Comparison of ENCODE assay signal across 9 cellular contexts in the genomic region with DNA sequence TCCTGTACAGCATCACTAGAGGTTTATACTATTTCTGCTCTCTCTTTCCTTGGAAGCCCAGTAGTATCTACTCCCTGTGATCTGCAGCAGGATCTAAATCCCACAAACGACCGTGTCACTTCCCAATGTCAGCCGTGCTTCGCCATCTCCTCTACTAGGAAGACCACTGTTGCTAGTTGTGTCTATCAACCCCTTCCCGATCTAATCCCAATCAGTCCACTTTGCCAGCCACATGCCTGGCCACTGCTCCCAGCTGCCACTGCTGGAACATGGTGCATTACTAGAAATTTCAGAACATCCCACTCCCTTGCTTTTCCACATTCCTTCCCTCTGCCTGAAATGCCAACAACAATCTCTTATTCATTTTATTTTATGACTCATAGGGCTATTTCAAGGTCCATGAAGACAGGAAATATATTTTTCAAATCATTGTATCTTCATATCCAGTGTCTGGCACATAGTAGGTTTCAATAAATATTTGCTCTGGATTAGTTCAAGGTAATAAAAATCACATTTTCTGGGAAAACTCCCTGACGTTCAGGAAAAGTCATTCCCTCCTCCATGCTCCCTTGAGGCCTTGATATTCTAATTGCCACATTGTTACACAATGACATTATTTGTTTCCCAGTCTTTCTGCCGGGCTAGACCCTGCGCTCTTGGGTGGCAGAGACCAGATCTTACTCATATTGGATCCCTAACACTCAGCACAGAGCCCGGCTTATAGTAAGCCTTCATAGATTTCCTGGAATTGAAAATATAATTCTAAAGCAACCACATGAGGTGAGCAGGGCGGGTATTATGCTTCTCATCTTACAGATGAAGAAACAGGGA. TPM values are rescaled to one million over a fixed set of nuclear protein-coding genes. Genes with fewer than 3 reads are reported as not detected.
A peak's percentile ranks its signal among the peaks of the same experiment; 100 is the strongest.
DNase-seq lines count a peak whose midpoint lies in the region; ATAC-seq and TF ChIP-seq lines count a peak whose summit lies in the region.
"Had no signal": no experiment of that assay in that cellular context is flagged by ENCODE, and none has a peak within 500 bp of the region (broad histone marks: within the 10 kb centered on the region; RNA-seq: fewer than 3 reads in every experiment).

No MANE protein-coding gene starts in this region.

- POLR2A ChIA-PET in T-cell (lab: Charles Lee): no interaction called here

- DNase-seq in GM23338 (ENCODE audit: low spot score) (peak; percentile 29), T-cell (no peak), fibroblast of the aortic adventitia (ENCODE audit: low read depth) (peak; percentile 61), occipital lobe (lab: John Stamatoyannopoulos, UW) (no peak), germinal center (ENCODE audit: low spot score) (no peak)
- no peak for DNase-seq in activated CD8-positive, alpha-beta memory T cell treated with anti-CD3 and anti-CD28 coated beads, Interleukin-2, amount 10 ng/mL, durations not matched to agents 7 days and 5 days
- DNase-seq: NCI-H1436 had no signal

- H3K9me3 ChIP-seq in skeletal muscle tissue (ENCODE audit: control insufficient read depth in 3 of 3, low read length in 3 of 3): no peaks in the 10 kb centered on the region

- peaks cover 18% of the 10 kb centered on the region for H3K79me2 ChIP-seq in GM23338 (replicated peaks; ENCODE audit: insufficient read depth)

- no peak overlapping the region for H2AFZ ChIP-seq in GM23338

- H4K20me1 ChIP-seq in GM23338 (replicated peaks; ENCODE audit: insufficient read depth): peaks cover under 1% of the 10 kb centered on the region; the same call in 1 of the 2 replicates

- no peak for TF ChIP-seq CTCF in GM23338 (conservative IDR thresholded peaks at IDR 0.05; ENCODE audit: low read depth in 2 of 2)
- no peak for TF ChIP-seq CTCF in fibroblast of the aortic adventitia (IDR thresholded peaks at IDR 0.05; ENCODE audit: insufficient read depth, low read length)

- H3F3A ChIP-seq in GM23338 (replicated peaks; ENCODE audit: low read depth): no peaks in the 10 kb centered on the region

- peak overlapping the region; percentile 88 for H3K4me2 ChIP-seq in GM23338

- ATAC-seq in GM23338 (no peak), T-cell (replicated peaks in 1 of 4) (no peak), HG02571 (IDR thresholded peaks at IDR 0.05; ENCODE audit: unreplicated experiment) (no peak)
- no peak for ATAC-seq in activated CD8-positive, alpha-beta memory T cell treated with anti-CD3 and anti-CD28 coated beads, Interleukin-2, amount 10 ng/mL, durations not matched to agents 7 days and 5 days

- H3K27ac Mint-ChIP-seq in GM23338 (no peak overlapping the region), T-cell (peak overlapping the region; percentile 97 to 98)
- no peak overlapping the region for H3K27ac Mint-ChIP-seq in activated CD8-positive, alpha-beta memory T cell treated with anti-CD3 and anti-CD28 coated beads, Interleukin-2, amount 10 ng/mL, durations not matched to agents 7 days and 5 days

- H3K27me3 ChIP-seq in GM23338 (ENCODE audit: insufficient read depth): peaks cover 19% of the 10 kb centered on the region
- H3K27me3 ChIP-seq in skeletal muscle tissue (ENCODE audit: control insufficient read depth in 3 of 3, insufficient read depth in 3 of 3, low read length in 3 of 3): no peaks in the 10 kb centered on the region

- CTCF ChIA-PET in T-cell (lab: Charles Lee): interaction anchor here (0.5 to 3.1 kb wide), 8 partner anchors 34 to 886 kb away, joined by 3 to 27 read pairs (median 8); no protein-coding TSS in a partner anchor
- CTCF ChIA-PET in activated CD8-positive, alpha-beta memory T cell treated with anti-CD3 and anti-CD28 coated beads, Interleukin-2, amount 10 ng/mL, durations not matched to agents 7 days and 5 days (lab: Charles Lee): interaction anchor here (0.9 to 4.2 kb wide), 13 partner anchors 12 to 885 kb away, joined by 3 to 42 read pairs (median 8); no protein-coding TSS in a partner anchor

- H3K9me2 ChIP-seq in GM23338 (ENCODE audit: insufficient read depth): peaks cover 8% of the 10 kb centered on the region

- H3K27ac ChIP-seq in GM23338 (ENCODE audit: low read depth) (no peak overlapping the region), skeletal muscle tissue (ENCODE audit: low read depth, low read length) (peak overlapping the region; percentile 95)

- peaks cover 11% of the 10 kb centered on the region; the same call in 2 of the 3 replicates for H3K36me3 Mint-ChIP-seq in GM23338 (ENCODE audit: low read depth)
- no peaks in the 10 kb centered on the region for H3K36me3 Mint-ChIP-seq in T-cell
- H3K36me3 Mint-ChIP-seq in activated CD8-positive, alpha-beta memory T cell treated with anti-CD3 and anti-CD28 coated beads, Interleukin-2, amount 10 ng/mL, durations not matched to agents 7 days and 5 days: peaks cover 2% of the 10 kb centered on the region

- peaks cover 13% of the 10 kb centered on the region for H3K27me3 Mint-ChIP-seq in GM23338 (ENCODE audit: insufficient read depth, low read depth, poor library complexity)
- H3K27me3 Mint-ChIP-seq in T-cell: no peaks in the 10 kb centered on the region
- H3K27me3 Mint-ChIP-seq in activated CD8-positive, alpha-beta memory T cell treated with anti-CD3 and anti-CD28 coated beads, Interleukin-2, amount 10 ng/mL, durations not matched to agents 7 days and 5 days: peaks cover 11% of the 10 kb centered on the region

- peaks cover 3% of the 10 kb centered on the region; the same call in 2 of the 3 replicates for H3K9me3 Mint-ChIP-seq in GM23338
- peaks cover 0 to 5% (median 0%) of the 10 kb centered on the region in 3 donors for H3K9me3 Mint-ChIP-seq in T-cell
- no peaks in the 10 kb centered on the region for H3K9me3 Mint-ChIP-seq in activated CD8-positive, alpha-beta memory T cell treated with anti-CD3 and anti-CD28 coated beads, Interleukin-2, amount 10 ng/mL, durations not matched to agents 7 days and 5 days (ENCODE audit: low read depth)

- H3K4me1 ChIP-seq in GM23338 (ENCODE audit: insufficient read depth): peaks cover 16% of the 10 kb centered on the region
- peaks cover 22 to 30% (median 28%) of the 10 kb centered on the region in 3 donors for H3K4me1 ChIP-seq in skeletal muscle tissue (ENCODE audit: control insufficient read depth in 3 of 3, insufficient read depth in 3 of 3, low read length in 3 of 3)

- H3K4me3 Mint-ChIP-seq in GM23338 (no peak overlapping the region; the same call in 2 of the 3 replicates), T-cell (peak overlapping the region in 1 of 3 donors; percentile 99)
- no peak overlapping the region for H3K4me3 Mint-ChIP-seq in activated CD8-positive, alpha-beta memory T cell treated with anti-CD3 and anti-CD28 coated beads, Interleukin-2, amount 10 ng/mL, durations not matched to agents 7 days and 5 days

- H3K4me1 Mint-ChIP-seq in GM23338 (peaks cover 18% of the 10 kb centered on the region), T-cell (peaks cover 59 to 64% (median 60%) of the 10 kb centered on the region in 3 donors)
- H3K4me1 Mint-ChIP-seq in activated CD8-positive, alpha-beta memory T cell treated with anti-CD3 and anti-CD28 coated beads, Interleukin-2, amount 10 ng/mL, durations not matched to agents 7 days and 5 days: peaks cover 27% of the 10 kb centered on the region

- H3K4me3 ChIP-seq in GM23338 (no peak overlapping the region), fibroblast of the aortic adventitia (ENCODE audit: low read depth, low read length) (no peak overlapping the region), skeletal muscle tissue (ENCODE audit: low read length in 3 of 3) (no peak overlapping the region)

- peak overlapping the region in 2 of 3 donors; percentile 47 to 90 for H3K9ac ChIP-seq in skeletal muscle tissue (ENCODE audit: low read depth in 1 of 3, low read length in 3 of 3)

- H3K36me3 ChIP-seq in GM23338 (ENCODE audit: insufficient read depth) (no peaks in the 10 kb centered on the region), skeletal muscle tissue (ENCODE audit: control insufficient read depth in 3 of 3, insufficient read depth in 3 of 3, low read length in 3 of 3) (no peaks in the 10 kb centered on the region)

TF ChIP-seq in GM23338, 12 proteins besides CTCF, POLR2A, EP300 and RAD21 (continues in another document):
- TF ChIP-seq, protein P1, sequence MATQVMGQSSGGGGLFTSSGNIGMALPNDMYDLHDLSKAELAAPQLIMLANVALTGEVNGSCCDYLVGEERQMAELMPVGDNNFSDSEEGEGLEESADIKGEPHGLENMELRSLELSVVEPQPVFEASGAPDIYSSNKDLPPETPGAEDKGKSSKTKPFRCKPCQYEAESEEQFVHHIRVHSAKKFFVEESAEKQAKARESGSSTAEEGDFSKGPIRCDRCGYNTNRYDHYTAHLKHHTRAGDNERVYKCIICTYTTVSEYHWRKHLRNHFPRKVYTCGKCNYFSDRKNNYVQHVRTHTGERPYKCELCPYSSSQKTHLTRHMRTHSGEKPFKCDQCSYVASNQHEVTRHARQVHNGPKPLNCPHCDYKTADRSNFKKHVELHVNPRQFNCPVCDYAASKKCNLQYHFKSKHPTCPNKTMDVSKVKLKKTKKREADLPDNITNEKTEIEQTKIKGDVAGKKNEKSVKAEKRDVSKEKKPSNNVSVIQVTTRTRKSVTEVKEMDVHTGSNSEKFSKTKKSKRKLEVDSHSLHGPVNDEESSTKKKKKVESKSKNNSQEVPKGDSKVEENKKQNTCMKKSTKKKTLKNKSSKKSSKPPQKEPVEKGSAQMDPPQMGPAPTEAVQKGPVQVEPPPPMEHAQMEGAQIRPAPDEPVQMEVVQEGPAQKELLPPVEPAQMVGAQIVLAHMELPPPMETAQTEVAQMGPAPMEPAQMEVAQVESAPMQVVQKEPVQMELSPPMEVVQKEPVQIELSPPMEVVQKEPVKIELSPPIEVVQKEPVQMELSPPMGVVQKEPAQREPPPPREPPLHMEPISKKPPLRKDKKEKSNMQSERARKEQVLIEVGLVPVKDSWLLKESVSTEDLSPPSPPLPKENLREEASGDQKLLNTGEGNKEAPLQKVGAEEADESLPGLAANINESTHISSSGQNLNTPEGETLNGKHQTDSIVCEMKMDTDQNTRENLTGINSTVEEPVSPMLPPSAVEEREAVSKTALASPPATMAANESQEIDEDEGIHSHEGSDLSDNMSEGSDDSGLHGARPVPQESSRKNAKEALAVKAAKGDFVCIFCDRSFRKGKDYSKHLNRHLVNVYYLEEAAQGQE (IDR thresholded peaks at IDR 0.05; ENCODE audit: unreplicated experiment): no peak

RNA-seq across cellular contexts. Expression of a gene that starts 2.1 kb away (rescaled TPM):
- 86.6 and 109 TPM in 2 replicates for total RNA-seq in GM23338 (2014; rRNA removed; shearing (Covaris generic))
- polyA plus RNA-seq in GM23338 (2016; fragmentation: Nextera tagmentation; extraction: Ambion mirVana): 34.9 and 40.3 TPM in 2 replicates
- total RNA-seq in T-cell (100 to 1,000 TPM; 111 to 131 (median 121) TPM), fibroblast of the aortic adventitia (ENCODE audit: low replicate concordance) (39.9 and 112 TPM in 2 replicates), skeletal muscle tissue (38.1 TPM), occipital lobe (122 TPM)
- 10 to 100 TPM; 14.3 to 28.5 TPM for total RNA-seq in activated CD8-positive, alpha-beta memory T cell treated with anti-CD3 and anti-CD28 coated beads, Interleukin-2, amount 10 ng/mL, durations not matched to agents 7 days and 5 days

Comparison
In these comparisons a context has a peak if more than half of its experiments do, and no peak if none do; other contexts are left out.
1. DNase-seq: peak in GM23338 (single experiment) and fibroblast of the aortic adventitia (single experiment); none in T-cell (0 of 34), activated CD8-positive, alpha-beta memory T cell treated with anti-CD3 and anti-CD28 coated beads, Interleukin-2, amount 10 ng/mL, durations not matched to agents 7 days and 5 days (single experiment), occipital lobe (single experiment) and germinal center (single experiment).
2. H3K27ac Mint-ChIP-seq: peak in T-cell (2 of 2); none in GM23338 (single experiment) and activated CD8-positive, alpha-beta memory T cell treated with anti-CD3 and anti-CD28 coated beads, Interleukin-2, amount 10 ng/mL, durations not matched to agents 7 days and 5 days (single experiment).